Comparison of ENCODE assay signal across 17 cellular contexts in the genomic region with DNA sequence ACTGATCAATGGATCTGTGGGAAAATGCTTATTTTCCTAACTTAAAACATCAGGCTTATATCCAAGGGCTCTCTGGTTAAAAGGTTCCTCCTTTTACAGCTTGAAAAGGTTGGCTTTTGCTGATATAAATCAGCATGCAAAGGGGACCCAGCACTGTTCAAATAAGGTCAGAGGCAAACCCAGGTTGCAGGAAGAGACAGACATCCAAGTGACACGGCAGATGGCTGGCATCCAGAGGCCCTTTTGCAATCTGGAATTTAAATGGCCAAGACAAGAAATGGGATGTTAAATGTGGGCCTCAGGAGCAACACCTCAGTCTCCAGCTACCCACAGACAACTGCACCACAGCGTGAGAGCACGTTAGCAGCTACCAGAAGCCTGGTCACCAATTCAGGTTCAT. TPM values are rescaled to one million over a fixed set of nuclear protein-coding genes. Genes with fewer than 3 reads are reported as not detected.
DNase-seq lines count a peak whose midpoint lies in the region; ATAC-seq and TF ChIP-seq lines count a peak whose summit lies in the region.
"Had no signal": no experiment of that assay in that cellular context is flagged by ENCODE, and none has a peak within 500 bp of the region (broad histone marks: within the 10 kb centered on the region; RNA-seq: fewer than 3 reads in every experiment).

No MANE protein-coding gene starts in this region.

- CTCF ChIA-PET in mammary epithelial cell (lab: Charles Lee; ENCODE audit: low non-redundant PET) (no interaction called here), WTC11 (lab: Charles Lee) (interaction anchor here (1.2 to 1.5 kb wide), 2 partner anchors 58 to 79 kb away, joined by 5 to 8 read pairs; no protein-coding TSS in a partner anchor)
- CTCF ChIA-PET in activated CD4-positive, alpha-beta T cell treated with anti-CD3 and anti-CD28 coated beads for 36 hours (lab: Charles Lee), result interaction anchor here (0.6 to 2.3 kb wide), 7 partner anchors 8 to 620 kb away, joined by 3 to 7 read pairs (median 4); no protein-coding TSS in a partner anchor

- H3K27ac ChIP-seq in breast epithelium, result peak overlapping the region; percentile 92 to 96
- no peak overlapping the region for H3K27ac ChIP-seq in mammary epithelial cell (ENCODE audit: insufficient read depth, low read depth, low read length)
- peak overlapping the region; percentile 93 to 97 for H3K27ac ChIP-seq in uterus
- H3K27ac ChIP-seq in Karpas-422 (ENCODE audit: low read length), result no peak overlapping the region
- H3K27ac ChIP-seq: epithelial cell of prostate had no signal

- peaks cover 43% of the 10 kb centered on the region for H3K4me1 Mint-ChIP-seq in WTC11
- peaks cover 56 to 96% (median 90%) of the 10 kb centered on the region in 3 donors for H3K4me1 Mint-ChIP-seq in naive B cell
- peaks cover 73% of the 10 kb centered on the region for H3K4me1 Mint-ChIP-seq in activated CD4-positive, alpha-beta T cell treated with anti-CD3 and anti-CD28 coated beads for 36 hours

- H3K4me3 Mint-ChIP-seq in WTC11, result no peak overlapping the region
- H3K4me3 Mint-ChIP-seq in naive B cell, result peak overlapping the region in 5 of 8 donors; percentile 20 to 37 (median 29)
- no peak overlapping the region for H3K4me3 Mint-ChIP-seq in activated CD4-positive, alpha-beta T cell treated with anti-CD3 and anti-CD28 coated beads for 36 hours
- H3K4me3 Mint-ChIP-seq: activated naive CD8-positive, alpha-beta T cell treated with anti-CD3 and anti-CD28 coated beads for 36 hours had no signal

- H3K9me3 Mint-ChIP-seq in WTC11 (no peaks in the 10 kb centered on the region), naive B cell (no peaks in the 10 kb centered on the region)
- H3K9me3 Mint-ChIP-seq in activated CD4-positive, alpha-beta T cell treated with anti-CD3 and anti-CD28 coated beads for 36 hours (ENCODE audit: low read depth), result no peaks in the 10 kb centered on the region
- H3K9me3 Mint-ChIP-seq: activated naive CD8-positive, alpha-beta T cell treated with anti-CD3 and anti-CD28 coated beads for 36 hours had no signal

- H3K27ac Mint-ChIP-seq in WTC11 (peak overlapping the region; percentile 6; the same call in 1 of the 2 replicates), naive B cell (peak overlapping the region; percentile 23 to 87 (median 56))
- H3K27ac Mint-ChIP-seq in activated CD4-positive, alpha-beta T cell treated with anti-CD3 and anti-CD28 coated beads for 36 hours, result no peak overlapping the region
- H3K27ac Mint-ChIP-seq: activated naive CD8-positive, alpha-beta T cell treated with anti-CD3 and anti-CD28 coated beads for 36 hours had no signal

- no peak for ATAC-seq in WTC11
- ATAC-seq in naive B cell (ENCODE audit: low read depth in 2 of 2), result no peak
- ATAC-seq in activated CD4-positive, alpha-beta T cell treated with anti-CD3 and anti-CD28 coated beads for 36 hours, result no peak

- no peak for TF ChIP-seq POLR2A in breast epithelium (IDR thresholded peaks at IDR 0.05)
- TF ChIP-seq POLR2A in uterus (IDR thresholded peaks at IDR 0.05), result no peak

- H3K36me3 Mint-ChIP-seq in WTC11 (no peaks in the 10 kb centered on the region), naive B cell (peaks cover 36 to 38% of the 10 kb centered on the region in 2 donors)
- peaks cover 18% of the 10 kb centered on the region for H3K36me3 Mint-ChIP-seq in activated CD4-positive, alpha-beta T cell treated with anti-CD3 and anti-CD28 coated beads for 36 hours (ENCODE audit: low read depth)
- H3K36me3 Mint-ChIP-seq: activated naive CD8-positive, alpha-beta T cell treated with anti-CD3 and anti-CD28 coated beads for 36 hours had no signal

- intact Hi-C loops in breast epithelium (cut with DNase I; ENCODE audit: low total_unique reads), result no loop called here
- intact Hi-C loops in mammary epithelial cell (cut with micrococcal nuclease), result no loop called here
- intact Hi-C loops in uterus (cut with DNase I; ENCODE audit: low total_unique reads), result no loop called here
- intact Hi-C loops in activated CD4-positive, alpha-beta T cell treated with anti-CD3 and anti-CD28 coated beads for 36 hours (cut with DNase I, micrococcal nuclease), result no loop called here

- H3K79me2 ChIP-seq in mammary epithelial cell (ENCODE audit: insufficient read depth, low read length), result peaks cover 29% of the 10 kb centered on the region
- H3K79me2 ChIP-seq in Karpas-422 (ENCODE audit: low read length), result no peaks in the 10 kb centered on the region

- no peaks in the 10 kb centered on the region for H3K9me2 ChIP-seq in Karpas-422 (replicated peaks; ENCODE audit: insufficient read depth, low read length)

- H2AFZ ChIP-seq in mammary epithelial cell (ENCODE audit: low read depth, low read length) (no peak overlapping the region), Karpas-422 (ENCODE audit: low read length) (no peak overlapping the region)

- no TSS peak for BruUV-seq in mammary epithelial cell (replicated peaks; lab: Mats Ljungman, UMichigan)

- dilution Hi-C loops in mammary epithelial cell (cut with HindIII; ENCODE audit: low sequenced_read_pairs), result no loop called here

- in situ Hi-C loops in mammary epithelial cell (cut with MboI; ENCODE audit: low sequenced_read_pairs in 2 of 2), result no loop called here

- H3K4me1 ChIP-seq in breast epithelium (peaks cover 12 to 41% of the 10 kb centered on the region in 2 donors), mammary epithelial cell (ENCODE audit: insufficient read depth, low read length) (peaks cover 29% of the 10 kb centered on the region), uterus (peaks cover 44% of the 10 kb centered on the region in 2 donors), Karpas-422 (ENCODE audit: low read length) (no peaks in the 10 kb centered on the region)

- peak overlapping the region in 1 of 3 donors; percentile 17 for H3K4me3 ChIP-seq in breast epithelium
- H3K4me3 ChIP-seq in mammary epithelial cell (replicated peaks in 1 of 3; ENCODE audit: insufficient read depth in 1 of 3, low read depth in 2 of 3, low read length in 3 of 3), result no peak overlapping the region
- no peak overlapping the region for H3K4me3 ChIP-seq in uterus
- H3K4me3 ChIP-seq in Karpas-422 (ENCODE audit: low read length), result no peak overlapping the region
- H3K4me3 ChIP-seq: skin epidermis had no signal

- 60% methylated on average over 3 of the region's 3 CpGs for WGBS in mammary epithelial cell (ENCODE audit: low coverage, missing lambda C conversion rate)

- H3K27me3 Mint-ChIP-seq in WTC11 (ENCODE audit: low read depth) (peaks cover 5% of the 10 kb centered on the region), naive B cell (no peaks in the 10 kb centered on the region)
- no peaks in the 10 kb centered on the region for H3K27me3 Mint-ChIP-seq in activated CD4-positive, alpha-beta T cell treated with anti-CD3 and anti-CD28 coated beads for 36 hours

- H3K4me2 ChIP-seq in mammary epithelial cell (ENCODE audit: insufficient read depth, low read depth, low read length) (no peak overlapping the region), Karpas-422 (ENCODE audit: low read depth, low read length, poor library complexity, severe bottlenecking) (no peak overlapping the region)

- POLR2A ChIA-PET in WTC11 (lab: Charles Lee), result no interaction called here
- POLR2A ChIA-PET in activated CD4-positive, alpha-beta T cell treated with anti-CD3 and anti-CD28 coated beads for 36 hours (lab: Charles Lee), result interaction anchor here (0.6 kb wide), 1 partner anchor 34 kb away, joined by 3 read pairs; no protein-coding TSS in a partner anchor

- H3K36me3 ChIP-seq in breast epithelium (no peaks in the 10 kb centered on the region), mammary epithelial cell (ENCODE audit: insufficient read depth, low read length) (no peaks in the 10 kb centered on the region), uterus (no peaks in the 10 kb centered on the region), Karpas-422 (ENCODE audit: insufficient read depth, low read length) (no peaks in the 10 kb centered on the region)

- H4K20me1 ChIP-seq in mammary epithelial cell (ENCODE audit: insufficient read depth, low read length) (no peaks in the 10 kb centered on the region), Karpas-422 (ENCODE audit: insufficient read depth, low read depth, low read length) (no peaks in the 10 kb centered on the region)

- DNase-seq in breast epithelium (ENCODE audit: low spot score in 2 of 2) (peak in 1 of 2 donors; percentile 58), mammary epithelial cell (no peak), WTC11 (ENCODE audit: low spot score) (no peak), naive B cell (no peak), uterus (no peak), NCI-H345 treated with DMSO at 0.1 percent for 48 hours (lab: John Stamatoyannopoulos, UW; ENCODE audit: unreplicated experiment) (no peak), Karpas-422 (no peak)
- no peak for DNase-seq in activated CD4-positive, alpha-beta T cell treated with anti-CD3 and anti-CD28 coated beads for 36 hours
- DNase-seq: ACHN; activated naive CD8-positive, alpha-beta T cell treated with anti-CD3 and anti-CD28 coated beads for 36 hours; Calu3; head of caudate nucleus; KG1; NCI-H146; NCI-H774 had no signal

- H3K9me3 ChIP-seq in breast epithelium, result no peaks in the 10 kb centered on the region
- no peaks in the 10 kb centered on the region for H3K9me3 ChIP-seq in mammary epithelial cell (replicated peaks; ENCODE audit: insufficient read depth, low read length)
- no peaks in the 10 kb centered on the region for H3K9me3 ChIP-seq in uterus
- H3K9me3 ChIP-seq in Karpas-422 (ENCODE audit: low read length), result no peaks in the 10 kb centered on the region

- H3K27me3 ChIP-seq in breast epithelium (no peaks in the 10 kb centered on the region), mammary epithelial cell (ENCODE audit: insufficient read depth, low read length) (no peaks in the 10 kb centered on the region), uterus (no peaks in the 10 kb centered on the region), Karpas-422 (ENCODE audit: low read length) (no peaks in the 10 kb centered on the region)

- no peak overlapping the region for H3K9ac ChIP-seq in mammary epithelial cell (ENCODE audit: insufficient read depth, low read length)
- no peak overlapping the region for H3K9ac ChIP-seq in Karpas-422 (ENCODE audit: low read length)

- TF ChIP-seq CTCF in breast epithelium (IDR thresholded peaks at IDR 0.05) (no peak), mammary epithelial cell (conservative IDR thresholded peaks at IDR 0.05 in 1 of 2, IDR thresholded peaks at IDR 0.05 in 1 of 2; ENCODE audit: extremely low read depth in 1 of 2, insufficient read depth in 1 of 2, low read depth in 1 of 2, low read length in 2 of 2) (no peak), WTC11 (IDR thresholded peaks at IDR 0.05) (no peak), uterus (IDR thresholded peaks at IDR 0.05) (no peak)

TF ChIP-seq in WTC11, 78 proteins besides CTCF, POLR2A, EP300 and RAD21 (continues in another document):
- no peak for TF ChIP-seq ZNF396 (CRISPR knock-in tag; IDR thresholded peaks at IDR 0.05; ENCODE audit: borderline replicate concordance)

RNA-seq across cellular contexts. Expression of a gene that starts 6.3 kb away (rescaled TPM):
- total RNA-seq in breast epithelium (10 to 100 TPM; 56.9 to 96.2 (median 83.2) TPM), mammary epithelial cell (10 to 100 TPM; 15.4 to 21.0 TPM), WTC11 (2021) (5.1 to 7.2 TPM (median 5.9 TPM) in 3 replicates), uterus (100 to 1,000 TPM in 1 of 4 donors, 10 to 100 TPM in 3; 58.8 to 154 (median 75.5) TPM)
- polyA plus RNA-seq in mammary epithelial cell (20.1 TPM), naive B cell (ENCODE audit: low read depth in 6 of 6) (100 to 1,000 TPM in 5 of 6 donors, 10 to 100 TPM in 1; 71.3 to 177 (median 131) TPM)
- 10.6 TPM for polyA minus RNA-seq in mammary epithelial cell
- 0.51 and 0.82 TPM in 2 replicates for total RNA-seq in Karpas-422 (2014; rRNA removed; shearing (Covaris generic); ENCODE audit: low replicate concordance)
- 1 to 10 TPM; 8.9 to 9.4 TPM for total RNA-seq in activated CD4-positive, alpha-beta T cell treated with anti-CD3 and anti-CD28 coated beads for 36 hours

Comparison
In these comparisons a context has a peak if more than half of its experiments do, and no peak if none do; other contexts are left out.
1. H3K27ac ChIP-seq: peak in breast epithelium (2 of 2) and uterus (2 of 2); none in mammary epithelial cell (single experiment) and Karpas-422 (single experiment).
2. H3K4me3 Mint-ChIP-seq: peak in naive B cell (5 of 8); none in WTC11 (single experiment) and activated CD4-positive, alpha-beta T cell treated with anti-CD3 and anti-CD28 coated beads for 36 hours (single experiment).